Comparison of ENCODE assay signal across 8 cellular contexts in the genomic region with DNA sequence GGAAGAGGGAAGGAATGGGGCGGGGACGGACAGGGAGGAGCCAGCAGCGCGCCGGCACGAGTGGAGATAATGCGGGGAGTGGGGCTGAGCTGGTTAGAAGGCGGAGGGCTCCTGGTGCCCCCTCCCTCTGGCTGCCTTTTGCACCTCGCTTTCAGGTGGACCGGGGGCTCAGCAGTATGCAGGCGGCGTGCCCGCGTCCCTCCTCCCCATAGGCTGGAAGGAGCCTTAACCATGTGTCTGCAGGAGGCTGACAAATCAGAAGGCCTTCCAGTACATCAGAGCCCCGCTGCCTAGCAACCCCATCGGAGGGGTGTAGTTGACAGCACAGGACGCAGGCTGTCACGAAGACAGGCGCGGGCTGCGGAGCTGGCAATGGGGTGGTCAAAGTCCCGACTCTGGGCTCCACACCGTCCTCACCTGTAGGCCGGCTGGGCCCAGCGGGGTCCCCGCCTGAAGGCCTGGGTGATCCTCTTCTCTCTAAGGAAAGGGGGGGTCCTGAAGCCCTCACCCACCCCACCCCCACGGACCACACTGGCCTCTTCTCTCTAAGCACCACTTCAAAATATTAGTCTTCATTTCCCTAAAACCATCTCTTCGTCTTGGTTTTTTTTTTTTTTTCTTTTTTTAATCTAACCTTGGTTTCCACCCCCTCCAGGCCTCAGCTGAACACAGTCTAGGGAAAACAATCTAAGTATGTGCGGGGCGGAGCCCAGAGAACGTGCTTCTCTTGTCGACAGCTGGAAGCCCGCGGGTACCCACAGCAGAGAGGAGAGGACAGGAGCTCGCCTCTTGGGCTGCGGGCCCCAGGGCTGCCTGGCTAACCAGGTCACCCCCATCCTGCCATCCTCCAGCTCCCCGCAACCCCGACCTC. TPM values are rescaled to one million over a fixed set of nuclear protein-coding genes. Genes with fewer than 3 reads are reported as not detected.
A peak's percentile ranks its signal among the peaks of the same experiment; 100 is the strongest.
DNase-seq lines count a peak whose midpoint lies in the region; ATAC-seq, FAIRE-seq and TF ChIP-seq lines count a peak whose summit lies in the region.

No MANE protein-coding gene starts in this region.

- H3K27me3 Mint-ChIP-seq in HFFc6 (ENCODE audit: insufficient read depth) (peaks cover 2% of the 10 kb centered on the region; the same call in 1 of the 2 replicates), brain (no peaks in the 10 kb centered on the region)

- peak overlapping the region; percentile 92 for H3K27ac Mint-ChIP-seq in HFFc6
- peak overlapping the region; percentile 81 to 98 (median 92) for H3K27ac Mint-ChIP-seq in brain

- TF ChIP-seq CTCF in HFFc6 (IDR thresholded peaks at IDR 0.05) (no peak), brain (conservative IDR thresholded peaks at IDR 0.05) (no peak), gastrocnemius medialis (IDR thresholded peaks at IDR 0.05 in 4 of 5, conservative IDR thresholded peaks at IDR 0.05 in 1 of 5) (no peak)

- H3K4me1 ChIP-seq in gastrocnemius medialis = peaks cover 22 to 23% of the 10 kb centered on the region in 2 donors

- FAIRE-seq in GM12891 (lab: Jason Lieb, UNC) = peak; percentile 100

- DNase-seq in GM12891 (ENCODE audit: insufficient read length, low spot score) = peak; percentile 91
- DNase-seq in HFFc6 = peak; percentile 83
- peak; percentile 75 for DNase-seq in NCI-H1092 treated with DMSO at 0.1 percent for 48 hours (lab: John Stamatoyannopoulos, UW)
- DNase-seq in T1000 (lab: John Stamatoyannopoulos, UW) = peak; percentile 98
- peak; percentile 66 to 80 for DNase-seq in gastrocnemius medialis
- DNase-seq in NCI-H446 treated with DMSO at 0.1 percent for 48 hours (lab: John Stamatoyannopoulos, UW) = no peak

- no peaks in the 10 kb centered on the region for H3K36me3 ChIP-seq in gastrocnemius medialis

- peak overlapping the region; percentile 4 for H3K4me3 ChIP-seq in iPS-11a (ENCODE audit: low read depth, low read length)
- H3K4me3 ChIP-seq in gastrocnemius medialis = peak overlapping the region; percentile 68 to 87 (median 82)

- H3K4me1 Mint-ChIP-seq in HFFc6 (ENCODE audit: low read depth) = peaks cover 36% of the 10 kb centered on the region
- peaks cover 58% of the 10 kb centered on the region for H3K4me1 Mint-ChIP-seq in brain

- H3K27ac ChIP-seq in gastrocnemius medialis = peak overlapping the region; percentile 91 to 97 (median 94)

- in situ Hi-C loops in gastrocnemius medialis (cut with MboI; ENCODE audit: low sequenced_read_pairs in 4 of 4) = no loop called here

- no peaks in the 10 kb centered on the region for H3K9me3 Mint-ChIP-seq in HFFc6
- H3K9me3 Mint-ChIP-seq in brain = no peaks in the 10 kb centered on the region

- TF ChIP-seq POLR2A in GM12891 (IDR thresholded peaks at IDR 0.05; ENCODE audit: low read depth, low read length) (peak; percentile 53; the same call in 1 of the 2 replicates), gastrocnemius medialis (IDR thresholded peaks at IDR 0.05) (peak; percentile 49 to 72)

- ATAC-seq in gastrocnemius medialis = peak; percentile 64 to 72

- H3K4me3 Mint-ChIP-seq in HFFc6 (peak overlapping the region; percentile 85), brain (peak overlapping the region; percentile 85 to 89 (median 87))

- no peaks in the 10 kb centered on the region for H3K9me3 ChIP-seq in gastrocnemius medialis

- H3K27me3 ChIP-seq in gastrocnemius medialis = no peaks in the 10 kb centered on the region

- intact Hi-C loops in gastrocnemius medialis (cut with DNase I; ENCODE audit: low total_unique reads) = loop anchor here (2.0 to 5.0 kb wide), 3 partner anchors 35 to 91 kb away; a partner anchor contains a TSS

- H3K36me3 Mint-ChIP-seq in HFFc6 (ENCODE audit: low read depth) = peaks cover 4% of the 10 kb centered on the region
- peaks cover 21% of the 10 kb centered on the region for H3K36me3 Mint-ChIP-seq in brain

TF ChIP-seq in GM12891, 5 proteins besides CTCF, POLR2A, EP300 and RAD21:
- TF ChIP-seq TAF1 (IDR thresholded peaks at IDR 0.05; ENCODE audit: low read depth, low read length) = 0 out of 2 replicates have a peak, but pooled peaks have one; percentile 27
- no peak for TF ChIP-seq PAX5 (IDR thresholded peaks at IDR 0.05; ENCODE audit: insufficient read depth, low read length, severe bottlenecking)
- 0 out of 2 replicates have a peak, but pooled peaks have one; percentile 7 for TF ChIP-seq POU2F2 (IDR thresholded peaks at IDR 0.05; ENCODE audit: low read depth, low read length)
- no peak; the same call in 1 of the 2 replicates for TF ChIP-seq POLR2AphosphoS5 (IDR thresholded peaks at IDR 0.05; ENCODE audit: low read depth, low read length)
- no peak for TF ChIP-seq SPI1 (IDR thresholded peaks at IDR 0.05; ENCODE audit: low read depth, low read length)
TF ChIP-seq in GM12891: peak in this region for 2.

RNA-seq across cellular contexts. Expression of a gene that starts 44.5 kb away (rescaled TPM):
- 68.9 TPM for polyA plus RNA-seq in GM12891 (2012; ENCODE audit: low read depth, missing spikeins)
- 10 to 100 TPM; 15.4 to 24.0 (median 21.5) TPM for total RNA-seq in HFFc6 (2021; fragmentation: NEBNext Ultra II Directional; extraction: Animal tissue kit (Norgen Biotek cat#: 25700))
- polyA plus RNA-seq in brain (ENCODE audit: insufficient read depth, low read depth, low replicate concordance) = 29.7 TPM
- total RNA-seq in gastrocnemius medialis = 1 to 10 TPM; 4.8 to 9.4 (median 8.3) TPM
